Comparison of ENCODE assay signal across 8 cellular contexts in genomic region chr4:26410385-26411293, GRCh38.
DNase-seq lines count a peak whose midpoint lies in the region; ATAC-seq, FAIRE-seq and TF ChIP-seq lines count a peak whose summit lies in the region.

No MANE protein-coding gene starts in this region.

- WGBS in HepG2 (ENCODE audit: low lambda C conversion rate) = 30% methylated on average over 2 of the region's 2 CpGs

- H3K36me3 ChIP-seq in HUES48 (ENCODE audit: control insufficient read depth, insufficient read depth, low read length) (peaks cover 69% of the 10 kb centered on the region), OCI-LY3 (replicated peaks; ENCODE audit: low read depth, low read length) (peaks cover 50% of the 10 kb centered on the region), HepG2 (replicated peaks in 1 of 2; ENCODE audit: control insufficient read depth in 1 of 2, insufficient read depth in 2 of 2, low read length in 2 of 2) (peaks cover 5 to 32% of the 10 kb centered on the region in 2 experiments; a peak in 4 of 5 replicates), uterus (no peaks in the 10 kb centered on the region)

- H3K27ac ChIP-seq in HUES48 (ENCODE audit: low read depth, low read length) (peak overlapping the region; percentile 51), OCI-LY3 (ENCODE audit: low read length) (no peak overlapping the region), HepG2 (ENCODE audit: extremely low read length, insufficient read depth, low read length) (no peak overlapping the region), uterus (peak overlapping the region in 1 of 2 donors; percentile 14)

- H3K4me3 ChIP-seq in HUES48 (ENCODE audit: low read depth, low read length) (no peak overlapping the region), OCI-LY3 (ENCODE audit: low read length) (no peak overlapping the region), HepG2 (replicated peaks in 1 of 3; ENCODE audit: insufficient read depth in 1 of 3, low read depth in 2 of 3, low read length in 3 of 3) (no peak overlapping the region), uterus (no peak overlapping the region)

- peaks cover 33% of the 10 kb centered on the region for H3K4me1 ChIP-seq in HUES48 (ENCODE audit: control insufficient read depth, insufficient read depth, low read length)
- H3K4me1 ChIP-seq in OCI-LY3 (ENCODE audit: low read length) = peaks cover 8% of the 10 kb centered on the region; the same call in 1 of the 2 replicates
- 0 out of 2 replicates have a peak, but pooled peaks cover 6% of the 10 kb centered on the region for H3K4me1 ChIP-seq in HepG2 (ENCODE audit: insufficient read depth, low read length)
- H3K4me1 ChIP-seq in uterus = peaks cover 0 to 4% of the 10 kb centered on the region in 2 donors

- no peak overlapping the region for H3K4me3 Mint-ChIP-seq in central memory CD8-positive, alpha-beta T cell
- H3K4me3 Mint-ChIP-seq in activated naive CD8-positive, alpha-beta T cell treated with anti-CD3 and anti-CD28 coated beads, Interleukin-2, amount 50 U/mL, for 24 hours = no peak overlapping the region

- peak; percentile 67 for TF ChIP-seq CTCF in D721Med (IDR thresholded peaks at IDR 0.05; ENCODE audit: insufficient read depth, missing control alignments)
- peak; percentile 82 for TF ChIP-seq CTCF in OCI-LY3 (IDR thresholded peaks at IDR 0.05; ENCODE audit: low read depth, low read length)
- peak; percentile 65 for TF ChIP-seq CTCF in HepG2 (CRISPR knock-in tag; IDR thresholded peaks at IDR 0.05)
- TF ChIP-seq CTCF in uterus (IDR thresholded peaks at IDR 0.05) = peak; percentile 58 to 83 (median 65)

- CTCF ChIA-PET in HepG2 (lab: Yijun Ruan, JAX; ENCODE audit: low intra/inter-chr PET ratio, low total read pairs) = interaction anchor here (0.8 to 3.9 kb wide), 5 partner anchors 80 to 422 kb away, joined by 4 to 22 read pairs (median 10); no protein-coding TSS in a partner anchor

- POLR2A ChIA-PET in HepG2 (lab: Yijun Ruan, JAX) = no interaction called here

- 0 out of 2 replicates have a peak, but pooled peaks have one; percentile 25 for TF ChIP-seq RAD21 in HepG2 (CRISPR knock-in tag; IDR thresholded peaks at IDR 0.05)

- H3K4me2 ChIP-seq in OCI-LY3 (ENCODE audit: low read length) (no peak overlapping the region), HepG2 (ENCODE audit: low read depth, low read length) (no peak overlapping the region)

- in situ Hi-C loops in HepG2 (cut with HindIII; ENCODE audit: extremely low pct_ligation_motif_present, low pct_unique_long_range_greater_than_20kb) = loop anchor here (5.0 to 25.0 kb wide), 2 partner anchors 83 to 373 kb away; no protein-coding TSS in a partner anchor

- TF ChIP-seq EP300 in HepG2 (IDR thresholded peaks at IDR 0.05; ENCODE audit: low read depth in 2 of 2, low read length in 2 of 2) (no peak), HepG2 (CRISPR knock-in tag; IDR thresholded peaks at IDR 0.05; ENCODE audit: borderline replicate concordance) (no peak)

- H3K9me3 ChIP-seq in HUES48 (ENCODE audit: control insufficient read depth, insufficient read depth, low read length) = peaks cover 14% of the 10 kb centered on the region
- peaks cover 11% of the 10 kb centered on the region; the same call in 1 of the 2 replicates for H3K9me3 ChIP-seq in OCI-LY3 (ENCODE audit: insufficient read depth, low read length)
- peaks cover 8% of the 10 kb centered on the region for H3K9me3 ChIP-seq in HepG2 (ENCODE audit: low read length)
- H3K9me3 ChIP-seq in uterus = peaks cover 0 to 4% of the 10 kb centered on the region in 2 donors

- FAIRE-seq in D721Med (lab: Jason Lieb, UNC) (peak; percentile 89), HepG2 (lab: Jason Lieb, UNC) (peak; percentile 21)

- intact Hi-C loops in HepG2 (cut with micrococcal nuclease; ENCODE audit: unreplicated experiment) (loop anchor here (1.0 to 5.0 kb wide), 5 partner anchors 80 to 422 kb away; no protein-coding TSS in a partner anchor), uterus (cut with DNase I; ENCODE audit: low total_unique reads) (loop anchor here (10.0 kb wide), 1 partner anchor 76 kb away; no protein-coding TSS in a partner anchor)

- H4K20me1 ChIP-seq in OCI-LY3 (ENCODE audit: insufficient read depth, low read length) (peaks cover 33% of the 10 kb centered on the region), HepG2 (ENCODE audit: insufficient read depth, low read length) (peaks cover 8% of the 10 kb centered on the region; the same call in 1 of the 2 replicates)

- H3K27ac Mint-ChIP-seq in central memory CD8-positive, alpha-beta T cell (ENCODE audit: low read depth) = no peak overlapping the region
- H3K27ac Mint-ChIP-seq in activated naive CD8-positive, alpha-beta T cell treated with anti-CD3 and anti-CD28 coated beads, Interleukin-2, amount 50 U/mL, for 24 hours = no peak overlapping the region

- no peak for DNase-seq in D721Med (ENCODE audit: insufficient read length, low spot score)
- peak in 1 of 2 donors; percentile 16 for DNase-seq in central memory CD8-positive, alpha-beta T cell (ENCODE audit: low spot score in 2 of 2)
- DNase-seq in HepG2 (ENCODE audit: low spot score) = peak; percentile 44
- DNase-seq in uterus = peak in 1 of 2 donors; percentile 44
- DNase-seq in activated naive CD8-positive, alpha-beta T cell treated with anti-CD3 and anti-CD28 coated beads, Interleukin-2, amount 50 U/mL, for 24 hours = no peak

- no peak for TF ChIP-seq POLR2A in HepG2 (IDR thresholded peaks at IDR 0.05; ENCODE audit: insufficient read depth in 1 of 2, low read depth in 2 of 2, low read length in 2 of 2)
- TF ChIP-seq POLR2A in uterus (IDR thresholded peaks at IDR 0.05) = no peak

- no peak overlapping the region for H2AFZ ChIP-seq in OCI-LY3 (ENCODE audit: low read depth, low read length)
- H2AFZ ChIP-seq in HepG2 (ENCODE audit: low read length) = no peak overlapping the region

- no peaks in the 10 kb centered on the region for H3K27me3 Mint-ChIP-seq in central memory CD8-positive, alpha-beta T cell
- no peaks in the 10 kb centered on the region for H3K27me3 Mint-ChIP-seq in activated naive CD8-positive, alpha-beta T cell treated with anti-CD3 and anti-CD28 coated beads, Interleukin-2, amount 50 U/mL, for 24 hours

- H3K79me2 ChIP-seq in OCI-LY3 (ENCODE audit: low read length) = peaks cover 10% of the 10 kb centered on the region; the same call in 1 of the 2 replicates
- H3K79me2 ChIP-seq in HepG2 (ENCODE audit: insufficient read depth, low read length) = no peaks in the 10 kb centered on the region

- no peaks in the 10 kb centered on the region for H3K4me1 Mint-ChIP-seq in central memory CD8-positive, alpha-beta T cell
- no peaks in the 10 kb centered on the region for H3K4me1 Mint-ChIP-seq in activated naive CD8-positive, alpha-beta T cell treated with anti-CD3 and anti-CD28 coated beads, Interleukin-2, amount 50 U/mL, for 24 hours

- BruUV-seq in HepG2 (replicated peaks; lab: Mats Ljungman, UMichigan) = no TSS peak

- H3K36me3 Mint-ChIP-seq in central memory CD8-positive, alpha-beta T cell (ENCODE audit: insufficient read depth) = peaks cover 10% of the 10 kb centered on the region
- H3K36me3 Mint-ChIP-seq in activated naive CD8-positive, alpha-beta T cell treated with anti-CD3 and anti-CD28 coated beads, Interleukin-2, amount 50 U/mL, for 24 hours (ENCODE audit: low read depth) = peaks cover 33% of the 10 kb centered on the region

- ATAC-seq in GM18858 (IDR thresholded peaks at IDR 0.05; ENCODE audit: unreplicated experiment) (peak; percentile 77), HepG2 (peak; percentile 60; the same call in 2 of the 3 replicates)
- ATAC-seq in central memory CD8-positive, alpha-beta T cell (replicated peaks; ENCODE audit: extremely low read depth, poor library complexity, severe bottlenecking) = peak; percentile 49
- no peak for ATAC-seq in activated naive CD8-positive, alpha-beta T cell treated with anti-CD3 and anti-CD28 coated beads, Interleukin-2, amount 50 U/mL, for 24 hours

- H3K9ac ChIP-seq in HUES48 (ENCODE audit: low read depth, low read length) = no peak overlapping the region
- no peak overlapping the region for H3K9ac ChIP-seq in OCI-LY3 (ENCODE audit: low read length)
- H3K9ac ChIP-seq in HepG2 (ENCODE audit: insufficient read depth, low read depth, low read length) = no peak overlapping the region

- H3K9me3 Mint-ChIP-seq in central memory CD8-positive, alpha-beta T cell = peaks cover 7% of the 10 kb centered on the region
- peaks cover 9% of the 10 kb centered on the region for H3K9me3 Mint-ChIP-seq in activated naive CD8-positive, alpha-beta T cell treated with anti-CD3 and anti-CD28 coated beads, Interleukin-2, amount 50 U/mL, for 24 hours

- H3K27me3 ChIP-seq in HUES48 (ENCODE audit: control insufficient read depth, insufficient read depth, low read length) (no peaks in the 10 kb centered on the region), OCI-LY3 (ENCODE audit: low read depth, low read length) (no peaks in the 10 kb centered on the region), HepG2 (ENCODE audit: control insufficient read depth in 1 of 2, insufficient read depth in 2 of 2, low read length in 2 of 2) (no peaks in the 10 kb centered on the region), uterus (no peaks in the 10 kb centered on the region)

TF ChIP-seq in HepG2, 621 proteins besides CTCF, POLR2A, EP300 and RAD21:
- TF ChIP-seq ZNF772 (CRISPR knock-in tag; IDR thresholded peaks at IDR 0.05) (no peak), ELF3 (CRISPR knock-in tag; IDR thresholded peaks at IDR 0.05) (no peak), TSC22D2 (CRISPR knock-in tag; IDR thresholded peaks at IDR 0.05; ENCODE audit: borderline replicate concordance) (no peak), ARID3A (IDR thresholded peaks at IDR 0.05; ENCODE audit: low read depth, low read length) (peak; percentile 16; the same call in 1 of the 2 replicates), ZNF891 (CRISPR knock-in tag; IDR thresholded peaks at IDR 0.05) (no peak), STAG1 (CRISPR knock-in tag; IDR thresholded peaks at IDR 0.05) (peak; percentile 75), HDAC1 (CRISPR knock-in tag; IDR thresholded peaks at IDR 0.05) (no peak), SMC3 (IDR thresholded peaks at IDR 0.05; ENCODE audit: low read length) (peak; percentile 25; the same call in 1 of the 2 replicates)
